ENCODE assay signal across 1 cellular context in genomic region chr5:169511708-169512107, GRCh38.
TF ChIP-seq lines count a peak whose summit lies in the region.

No MANE protein-coding gene starts in this region.

TF ChIP-seq in GM23338, 12 proteins besides CTCF, POLR2A, EP300 and RAD21 (continued from another document):
- TF ChIP-seq ZNF462 (CRISPR knock-in tag; IDR thresholded peaks at IDR 0.05) (no peak), CREB1 (CRISPR knock-in tag; IDR thresholded peaks at IDR 0.05; ENCODE audit: low read depth) (no peak)
